3 cellular contexts compared by ENCODE assay signal in the genomic region with DNA sequence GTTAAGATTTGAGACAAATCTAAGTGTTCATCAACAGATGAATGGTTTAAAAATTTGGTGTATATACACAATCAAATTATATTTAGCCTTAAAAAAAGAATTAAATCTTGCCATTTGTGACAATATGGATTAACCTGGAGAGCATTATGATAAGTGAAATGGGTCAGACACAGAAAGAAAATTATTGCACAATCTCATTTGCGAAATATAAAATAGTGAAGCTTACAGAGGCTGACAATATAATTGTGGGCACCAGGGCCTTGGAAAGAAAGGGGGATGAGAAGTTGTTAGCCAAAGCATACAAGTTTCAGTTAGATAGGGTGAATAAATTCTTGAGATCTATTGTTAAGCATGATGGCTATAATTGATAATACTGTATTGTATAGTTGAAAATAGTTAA.
TF ChIP-seq lines count a peak whose summit lies in the region.

No MANE protein-coding gene starts in this region.

TF ChIP-seq in IMR-90, 13 proteins besides CTCF, POLR2A, EP300 and RAD21:
- TF ChIP-seq MAFK (IDR thresholded peaks at IDR 0.05; ENCODE audit: low read depth, low read length) (no peak), CEBPB (IDR thresholded peaks at IDR 0.05; ENCODE audit: low read depth, low read length) (peak; percentile 74), MAZ (IDR thresholded peaks at IDR 0.05; ENCODE audit: borderline replicate concordance, low read depth, low read length) (no peak)

TF ChIP-seq in Ishikawa, 13 proteins besides CTCF, POLR2A, EP300 and RAD21:
- TF ChIP-seq CREB1 (IDR thresholded peaks at IDR 0.05; ENCODE audit: low read depth) (no peak), CEBPB (IDR thresholded peaks at IDR 0.05) (peak; percentile 45; the same call in 1 of the 2 replicates)
TF ChIP-seq in Ishikawa: peak in this region for 1.

TF ChIP-seq in H1, 55 proteins besides CTCF, POLR2A, EP300 and RAD21:
- TF ChIP-seq, protein P1, sequence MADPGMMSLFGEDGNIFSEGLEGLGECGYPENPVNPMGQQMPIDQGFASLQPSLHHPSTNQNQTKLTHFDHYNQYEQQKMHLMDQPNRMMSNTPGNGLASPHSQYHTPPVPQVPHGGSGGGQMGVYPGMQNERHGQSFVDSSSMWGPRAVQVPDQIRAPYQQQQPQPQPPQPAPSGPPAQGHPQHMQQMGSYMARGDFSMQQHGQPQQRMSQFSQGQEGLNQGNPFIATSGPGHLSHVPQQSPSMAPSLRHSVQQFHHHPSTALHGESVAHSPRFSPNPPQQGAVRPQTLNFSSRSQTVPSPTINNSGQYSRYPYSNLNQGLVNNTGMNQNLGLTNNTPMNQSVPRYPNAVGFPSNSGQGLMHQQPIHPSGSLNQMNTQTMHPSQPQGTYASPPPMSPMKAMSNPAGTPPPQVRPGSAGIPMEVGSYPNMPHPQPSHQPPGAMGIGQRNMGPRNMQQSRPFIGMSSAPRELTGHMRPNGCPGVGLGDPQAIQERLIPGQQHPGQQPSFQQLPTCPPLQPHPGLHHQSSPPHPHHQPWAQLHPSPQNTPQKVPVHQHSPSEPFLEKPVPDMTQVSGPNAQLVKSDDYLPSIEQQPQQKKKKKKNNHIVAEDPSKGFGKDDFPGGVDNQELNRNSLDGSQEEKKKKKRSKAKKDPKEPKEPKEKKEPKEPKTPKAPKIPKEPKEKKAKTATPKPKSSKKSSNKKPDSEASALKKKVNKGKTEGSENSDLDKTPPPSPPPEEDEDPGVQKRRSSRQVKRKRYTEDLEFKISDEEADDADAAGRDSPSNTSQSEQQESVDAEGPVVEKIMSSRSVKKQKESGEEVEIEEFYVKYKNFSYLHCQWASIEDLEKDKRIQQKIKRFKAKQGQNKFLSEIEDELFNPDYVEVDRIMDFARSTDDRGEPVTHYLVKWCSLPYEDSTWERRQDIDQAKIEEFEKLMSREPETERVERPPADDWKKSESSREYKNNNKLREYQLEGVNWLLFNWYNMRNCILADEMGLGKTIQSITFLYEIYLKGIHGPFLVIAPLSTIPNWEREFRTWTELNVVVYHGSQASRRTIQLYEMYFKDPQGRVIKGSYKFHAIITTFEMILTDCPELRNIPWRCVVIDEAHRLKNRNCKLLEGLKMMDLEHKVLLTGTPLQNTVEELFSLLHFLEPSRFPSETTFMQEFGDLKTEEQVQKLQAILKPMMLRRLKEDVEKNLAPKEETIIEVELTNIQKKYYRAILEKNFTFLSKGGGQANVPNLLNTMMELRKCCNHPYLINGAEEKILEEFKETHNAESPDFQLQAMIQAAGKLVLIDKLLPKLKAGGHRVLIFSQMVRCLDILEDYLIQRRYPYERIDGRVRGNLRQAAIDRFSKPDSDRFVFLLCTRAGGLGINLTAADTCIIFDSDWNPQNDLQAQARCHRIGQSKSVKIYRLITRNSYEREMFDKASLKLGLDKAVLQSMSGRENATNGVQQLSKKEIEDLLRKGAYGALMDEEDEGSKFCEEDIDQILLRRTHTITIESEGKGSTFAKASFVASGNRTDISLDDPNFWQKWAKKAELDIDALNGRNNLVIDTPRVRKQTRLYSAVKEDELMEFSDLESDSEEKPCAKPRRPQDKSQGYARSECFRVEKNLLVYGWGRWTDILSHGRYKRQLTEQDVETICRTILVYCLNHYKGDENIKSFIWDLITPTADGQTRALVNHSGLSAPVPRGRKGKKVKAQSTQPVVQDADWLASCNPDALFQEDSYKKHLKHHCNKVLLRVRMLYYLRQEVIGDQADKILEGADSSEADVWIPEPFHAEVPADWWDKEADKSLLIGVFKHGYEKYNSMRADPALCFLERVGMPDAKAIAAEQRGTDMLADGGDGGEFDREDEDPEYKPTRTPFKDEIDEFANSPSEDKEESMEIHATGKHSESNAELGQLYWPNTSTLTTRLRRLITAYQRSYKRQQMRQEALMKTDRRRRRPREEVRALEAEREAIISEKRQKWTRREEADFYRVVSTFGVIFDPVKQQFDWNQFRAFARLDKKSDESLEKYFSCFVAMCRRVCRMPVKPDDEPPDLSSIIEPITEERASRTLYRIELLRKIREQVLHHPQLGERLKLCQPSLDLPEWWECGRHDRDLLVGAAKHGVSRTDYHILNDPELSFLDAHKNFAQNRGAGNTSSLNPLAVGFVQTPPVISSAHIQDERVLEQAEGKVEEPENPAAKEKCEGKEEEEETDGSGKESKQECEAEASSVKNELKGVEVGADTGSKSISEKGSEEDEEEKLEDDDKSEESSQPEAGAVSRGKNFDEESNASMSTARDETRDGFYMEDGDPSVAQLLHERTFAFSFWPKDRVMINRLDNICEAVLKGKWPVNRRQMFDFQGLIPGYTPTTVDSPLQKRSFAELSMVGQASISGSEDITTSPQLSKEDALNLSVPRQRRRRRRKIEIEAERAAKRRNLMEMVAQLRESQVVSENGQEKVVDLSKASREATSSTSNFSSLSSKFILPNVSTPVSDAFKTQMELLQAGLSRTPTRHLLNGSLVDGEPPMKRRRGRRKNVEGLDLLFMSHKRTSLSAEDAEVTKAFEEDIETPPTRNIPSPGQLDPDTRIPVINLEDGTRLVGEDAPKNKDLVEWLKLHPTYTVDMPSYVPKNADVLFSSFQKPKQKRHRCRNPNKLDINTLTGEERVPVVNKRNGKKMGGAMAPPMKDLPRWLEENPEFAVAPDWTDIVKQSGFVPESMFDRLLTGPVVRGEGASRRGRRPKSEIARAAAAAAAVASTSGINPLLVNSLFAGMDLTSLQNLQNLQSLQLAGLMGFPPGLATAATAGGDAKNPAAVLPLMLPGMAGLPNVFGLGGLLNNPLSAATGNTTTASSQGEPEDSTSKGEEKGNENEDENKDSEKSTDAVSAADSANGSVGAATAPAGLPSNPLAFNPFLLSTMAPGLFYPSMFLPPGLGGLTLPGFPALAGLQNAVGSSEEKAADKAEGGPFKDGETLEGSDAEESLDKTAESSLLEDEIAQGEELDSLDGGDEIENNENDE (IDR thresholded peaks at IDR 0.05; ENCODE audit: insufficient replicate concordance, low read length), result no peak
- peak; percentile 58; the same call in 1 of the 2 replicates for TF ChIP-seq CEBPB (IDR thresholded peaks at IDR 0.05; ENCODE audit: low read depth, low read length)
